ENCODE assay signal across 11 cellular contexts in the genomic region with DNA sequence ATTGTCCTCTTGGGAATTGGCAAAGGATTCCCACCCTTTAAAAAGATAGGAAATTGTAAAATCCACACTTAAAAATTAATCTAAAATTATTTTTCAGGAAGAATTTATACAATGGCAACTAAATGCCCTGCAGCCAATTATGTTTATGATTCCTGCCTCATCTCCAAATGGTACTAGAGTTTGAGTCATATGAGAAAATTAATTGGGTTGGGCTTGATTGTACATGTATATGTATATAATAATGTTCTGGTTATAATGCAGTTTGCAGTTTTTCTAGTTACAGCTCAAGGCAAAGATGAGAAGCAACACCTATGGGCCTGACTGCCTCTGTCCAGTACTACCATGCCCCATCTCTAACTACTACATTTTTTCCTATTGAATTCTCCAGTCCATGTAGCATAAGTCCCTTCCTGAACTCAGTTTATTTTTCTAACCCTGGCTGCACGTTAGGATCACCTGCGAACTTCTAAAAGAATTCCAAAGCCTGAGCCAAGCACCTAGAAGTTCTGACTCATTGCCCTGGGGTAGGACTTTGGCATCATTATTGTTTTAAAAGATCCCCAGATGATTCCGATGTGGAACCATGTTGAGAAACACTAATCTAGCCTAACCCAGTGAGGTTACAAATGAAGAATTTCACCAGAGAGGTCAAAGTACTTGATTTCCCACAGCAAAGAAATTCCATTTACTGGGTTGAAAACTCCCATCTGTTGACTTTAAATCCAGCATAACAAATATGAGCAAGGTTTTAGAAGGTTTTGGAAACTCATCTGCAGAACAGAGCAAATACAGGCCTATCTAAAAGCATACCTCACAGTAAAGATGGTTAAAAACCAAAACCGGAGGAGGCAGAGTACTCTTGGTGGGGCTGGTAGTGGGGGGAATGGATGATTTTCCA. TPM values are rescaled to one million over a fixed set of nuclear protein-coding genes. Genes with fewer than 3 reads are reported as not detected.
DNase-seq lines count a peak whose midpoint lies in the region; ATAC-seq and TF ChIP-seq lines count a peak whose summit lies in the region.
"Had no signal": no experiment of that assay in that cellular context is flagged by ENCODE, and none has a peak within 500 bp of the region (broad histone marks: within the 10 kb centered on the region; RNA-seq: fewer than 3 reads in every experiment).

No MANE protein-coding gene starts in this region.

- intact Hi-C loops in MCF 10A (cut with micrococcal nuclease) = loop anchor here (2.0 kb wide), 1 partner anchor 17 kb away; no protein-coding TSS in a partner anchor
- intact Hi-C loops in left lung (cut with DNase I) = no loop called here
- intact Hi-C loops in tibial artery (cut with DNase I; ENCODE audit: low total_unique reads) = no loop called here

- no TSS peak for BruUV-seq in MCF 10A (replicated peaks; lab: Mats Ljungman, UMichigan)

- DNase-seq in activated CD8-positive, alpha-beta memory T cell treated with anti-CD3 and anti-CD28 coated beads, Interleukin-2, amount 10 ng/mL, durations not matched to agents 7 days and 5 days = no peak
- no peak for DNase-seq in activated CD8-positive, alpha-beta memory T cell treated with anti-CD3 and anti-CD28 coated beads, Interleukin-2, amount 50 U/mL, for 4 hours
- DNase-seq in MCF 10A (ENCODE audit: unreplicated experiment) (peak; percentile 98), left lung (no peak), tibial artery (no peak), SIG-M5 treated with dmso at 0.1 percent for 504 hours (lab: John Stamatoyannopoulos, UW; ENCODE audit: unreplicated experiment) (no peak), iPS-NIHi11 (ENCODE audit: low spot score) (no peak)
- DNase-seq in stimulated activated CD4-positive, alpha-beta T cell treated with anti-CD3 and anti-CD28 coated beads, Interleukin-2, amount 100 ng/mL, for 48 hours = no peak
- DNase-seq: NCI-H526, occipital lobe had no signal

- no peaks in the 10 kb centered on the region for H3K9me3 ChIP-seq in left lung
- no peaks in the 10 kb centered on the region for H3K9me3 ChIP-seq in tibial artery

- no peak for TF ChIP-seq CTCF in MCF 10A (IDR thresholded peaks at IDR 0.05; ENCODE audit: unreplicated experiment)
- no peak for TF ChIP-seq CTCF in left lung (IDR thresholded peaks at IDR 0.05)
- TF ChIP-seq CTCF in tibial artery (IDR thresholded peaks at IDR 0.05) = no peak

- peaks cover 0 to 36% of the 10 kb centered on the region in 2 donors for H3K36me3 ChIP-seq in left lung
- peaks cover 8 to 24% (median 13%) of the 10 kb centered on the region in 3 donors for H3K36me3 ChIP-seq in tibial artery

- H3K4me3 ChIP-seq in left lung = no peak overlapping the region
- no peak overlapping the region for H3K4me3 ChIP-seq in tibial artery

- H3K4me3 Mint-ChIP-seq in activated CD8-positive, alpha-beta memory T cell treated with anti-CD3 and anti-CD28 coated beads, Interleukin-2, amount 10 ng/mL, durations not matched to agents 7 days and 5 days = no peak overlapping the region
- H3K4me3 Mint-ChIP-seq in MCF 10A (ENCODE audit: unreplicated experiment) = no peak overlapping the region

- H3K27ac ChIP-seq in left lung = peak overlapping the region; percentile 24 to 66
- peak overlapping the region; percentile 40 to 56 for H3K27ac ChIP-seq in tibial artery
- H3K27ac ChIP-seq: C4-2B had no signal

- H3K27me3 Mint-ChIP-seq in activated CD8-positive, alpha-beta memory T cell treated with anti-CD3 and anti-CD28 coated beads, Interleukin-2, amount 10 ng/mL, durations not matched to agents 7 days and 5 days = no peaks in the 10 kb centered on the region
- no peaks in the 10 kb centered on the region for H3K27me3 Mint-ChIP-seq in MCF 10A (ENCODE audit: insufficient read depth, unreplicated experiment)

- POLR2A ChIA-PET in MCF 10A (lab: Yijun Ruan, JAX) = interaction anchor here (0.6 to 5.9 kb wide), 10 partner anchors 8 to 419 kb away, joined by 3 to 190 read pairs (median 4); a partner anchor contains a TSS

- CTCF ChIA-PET in activated CD8-positive, alpha-beta memory T cell treated with anti-CD3 and anti-CD28 coated beads, Interleukin-2, amount 10 ng/mL, durations not matched to agents 7 days and 5 days (lab: Charles Lee) = interaction anchor here (1.1 to 2.4 kb wide), 2 partner anchors 10 to 12 kb away, joined by 5 to 8 read pairs; no protein-coding TSS in a partner anchor
- CTCF ChIA-PET in MCF 10A (lab: Yijun Ruan, JAX) = interaction anchor here (1.4 kb wide), 1 partner anchor 10 kb away, joined by 3 read pairs; no protein-coding TSS in a partner anchor

- no peaks in the 10 kb centered on the region for H3K9me3 Mint-ChIP-seq in activated CD8-positive, alpha-beta memory T cell treated with anti-CD3 and anti-CD28 coated beads, Interleukin-2, amount 10 ng/mL, durations not matched to agents 7 days and 5 days (ENCODE audit: low read depth)
- no peaks in the 10 kb centered on the region for H3K9me3 Mint-ChIP-seq in MCF 10A (ENCODE audit: unreplicated experiment)

- peaks cover 37 to 100% of the 10 kb centered on the region in 2 donors for H3K4me1 ChIP-seq in left lung
- peaks cover 0 to 100% (median 47%) of the 10 kb centered on the region in 4 donors for H3K4me1 ChIP-seq in tibial artery

- no peak for ATAC-seq in activated CD8-positive, alpha-beta memory T cell treated with anti-CD3 and anti-CD28 coated beads, Interleukin-2, amount 10 ng/mL, durations not matched to agents 7 days and 5 days
- ATAC-seq in left lung = peak; percentile 11

- H3K27ac Mint-ChIP-seq in activated CD8-positive, alpha-beta memory T cell treated with anti-CD3 and anti-CD28 coated beads, Interleukin-2, amount 10 ng/mL, durations not matched to agents 7 days and 5 days = peak overlapping the region; percentile 75
- H3K27ac Mint-ChIP-seq in MCF 10A (ENCODE audit: low read depth, unreplicated experiment) = peak overlapping the region; percentile 88

- H3K27me3 ChIP-seq in left lung = no peaks in the 10 kb centered on the region
- H3K27me3 ChIP-seq in tibial artery = no peaks in the 10 kb centered on the region

- H3K4me1 Mint-ChIP-seq in activated CD8-positive, alpha-beta memory T cell treated with anti-CD3 and anti-CD28 coated beads, Interleukin-2, amount 10 ng/mL, durations not matched to agents 7 days and 5 days = peaks cover 92% of the 10 kb centered on the region
- peaks cover 45% of the 10 kb centered on the region for H3K4me1 Mint-ChIP-seq in MCF 10A (ENCODE audit: insufficient read depth, unreplicated experiment)

- peaks cover 54% of the 10 kb centered on the region for H3K36me3 Mint-ChIP-seq in activated CD8-positive, alpha-beta memory T cell treated with anti-CD3 and anti-CD28 coated beads, Interleukin-2, amount 10 ng/mL, durations not matched to agents 7 days and 5 days
- H3K36me3 Mint-ChIP-seq in MCF 10A (ENCODE audit: insufficient read depth, unreplicated experiment) = peaks cover 69% of the 10 kb centered on the region

RNA-seq across cellular contexts. Expression of a gene that starts 19.4 kb away (rescaled TPM):
- 10 to 100 TPM; 47.3 to 50.5 TPM for total RNA-seq in activated CD8-positive, alpha-beta memory T cell treated with anti-CD3 and anti-CD28 coated beads, Interleukin-2, amount 10 ng/mL, durations not matched to agents 7 days and 5 days
- total RNA-seq in MCF 10A (2022) = 103 and 104 TPM in 2 replicates
- total RNA-seq in left lung = 100 to 1,000 TPM; 240 to 269 TPM
